In genomic region chr15:75720787-75721461, GRCh38 we compare ENCODE assay signal across 8 cellular contexts. TPM values are rescaled to one million over a fixed set of nuclear protein-coding genes. Genes with fewer than 3 reads are reported as not detected.
DNase-seq lines count a peak whose midpoint lies in the region; ATAC-seq and TF ChIP-seq lines count a peak whose summit lies in the region.

No MANE protein-coding gene starts in this region.

- peak; percentile 76 for DNase-seq in G401 (ENCODE audit: low spot score)
- no peak for DNase-seq in LNCaP clone FGC (ENCODE audit: low read depth)
- peak; percentile 88 for DNase-seq in RWPE2 (ENCODE audit: low spot score)
- DNase-seq in epithelial cell of esophagus (ENCODE audit: low read depth), result peak; percentile 90
- DNase-seq in posterior vena cava (ENCODE audit: low spot score), result peak; percentile 78
- no peak for DNase-seq in tibial nerve (ENCODE audit: low spot score in 2 of 2)

- ATAC-seq in RWPE2 (ENCODE audit: low read depth) (peak; percentile 46), GM18909 (IDR thresholded peaks at IDR 0.05; ENCODE audit: poor library complexity, unreplicated experiment) (no peak), GM18858 (IDR thresholded peaks at IDR 0.05; ENCODE audit: unreplicated experiment) (no peak)

- H3K27ac ChIP-seq in RWPE2 (ENCODE audit: poor library complexity, severe bottlenecking) (no peak overlapping the region), tibial nerve (peak overlapping the region in 1 of 4 donors; percentile 66)

- H3K27me3 ChIP-seq in RWPE2 (ENCODE audit: insufficient read depth, poor library complexity, severe bottlenecking), result no peaks in the 10 kb centered on the region
- no peaks in the 10 kb centered on the region for H3K27me3 ChIP-seq in tibial nerve

- H3K4me1 ChIP-seq in RWPE2 (ENCODE audit: insufficient read depth, poor library complexity, severe bottlenecking) (peaks cover 13% of the 10 kb centered on the region), tibial nerve (peaks cover 0 to 61% (median 27%) of the 10 kb centered on the region in 4 donors)

- no peak for TF ChIP-seq POLR2A in tibial nerve (IDR thresholded peaks at IDR 0.05)

- TF ChIP-seq CTCF in LNCaP clone FGC (IDR thresholded peaks at IDR 0.05; ENCODE audit: control insufficient read depth, extremely low read depth, insufficient read depth) (0 out of 2 replicates have a peak, but pooled peaks have one; percentile 10), RWPE2 (IDR thresholded peaks at IDR 0.05; ENCODE audit: poor library complexity, severe bottlenecking) (peak; percentile 83), epithelial cell of esophagus (IDR thresholded peaks at IDR 0.05; ENCODE audit: insufficient read depth, low read depth, low read length, missing control alignments) (peak; percentile 72), tibial nerve (IDR thresholded peaks at IDR 0.05) (peak in 1 of 5 experiments; percentile 36)

- in situ Hi-C loops in G401 (cut with HindIII; ENCODE audit: low sequenced_read_pairs), result no loop called here

- H3K4me3 ChIP-seq in LNCaP clone FGC (ENCODE audit: low read depth, low read length) (no peak overlapping the region), RWPE2 (ENCODE audit: severe bottlenecking) (no peak overlapping the region), epithelial cell of esophagus (ENCODE audit: low read length) (no peak overlapping the region), tibial nerve (no peak overlapping the region)

- intact Hi-C loops in posterior vena cava (cut with DNase I), result loop anchor here in 1 of 2 donors (10.0 kb wide), 1 partner anchor 84 kb away; no protein-coding TSS in a partner anchor

- no peak for TF ChIP-seq EP300 in tibial nerve (IDR thresholded peaks at IDR 0.05)

- H3K9me3 ChIP-seq in RWPE2 (ENCODE audit: severe bottlenecking), result no peaks in the 10 kb centered on the region
- H3K9me3 ChIP-seq in tibial nerve, result no peaks in the 10 kb centered on the region

- H3K36me3 ChIP-seq in RWPE2 (ENCODE audit: low read depth), result no peaks in the 10 kb centered on the region
- no peaks in the 10 kb centered on the region for H3K36me3 ChIP-seq in tibial nerve

- WGBS in tibial nerve, 2 donors, result 40 to 41% methylated on average over 10 of the region's 10 CpGs

RNA-seq across cellular contexts. Expression of gene CSPG4, which starts 8.3 kb away (rescaled TPM):
- 32.3 and 34.4 TPM in 2 replicates for total RNA-seq in G401 (2014; rRNA removed; shearing (Covaris generic))
- total RNA-seq in posterior vena cava (100 to 1,000 TPM in 1 of 2 donors, 10 to 100 TPM in 1; 90.4 to 134 TPM), tibial nerve (100 to 1,000 TPM; 100 to 132 (median 115) TPM)

Comparison
In these comparisons a context has a peak if more than half of its experiments do, and no peak if none do; other contexts are left out.
1. DNase-seq: peak in G401 (single experiment), RWPE2 (single experiment), epithelial cell of esophagus (single experiment) and posterior vena cava (single experiment); none in LNCaP clone FGC (single experiment) and tibial nerve (0 of 2).